ENCODE assay signal across 24 cellular contexts in the genomic region with DNA sequence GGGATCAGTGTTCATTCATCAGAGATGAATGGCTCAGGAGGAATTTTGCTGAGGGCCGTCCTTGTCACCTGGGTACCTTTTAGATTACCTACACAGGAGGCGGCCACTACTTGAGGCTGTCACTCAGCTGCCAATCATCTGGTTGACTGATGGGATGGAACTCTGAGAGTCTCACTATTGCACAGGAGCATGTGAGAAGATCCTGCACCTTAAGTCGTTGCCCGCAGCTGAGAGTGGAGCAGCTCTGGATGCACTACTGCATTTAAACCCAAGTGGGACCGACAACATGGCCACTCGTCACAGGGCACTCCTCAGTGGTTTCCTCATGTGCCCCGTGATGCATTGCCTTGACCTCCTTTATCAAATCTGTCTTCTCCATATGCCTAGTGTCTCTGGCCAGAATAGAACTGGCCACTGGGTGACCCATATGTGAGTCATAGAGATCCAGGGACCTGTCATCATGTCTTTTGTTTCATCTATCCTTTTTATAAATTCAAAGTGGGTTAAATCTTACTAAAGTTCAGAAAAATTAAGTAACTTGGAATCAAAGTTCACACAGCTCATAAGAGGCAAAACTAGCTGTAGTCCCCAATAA.
"Had no signal": no experiment of that assay in that cellular context is flagged by ENCODE, and none has a peak within 500 bp of the region (broad histone marks: within the 10 kb centered on the region; RNA-seq: fewer than 3 reads in every experiment).

No MANE protein-coding gene starts in this region.

- H3K36me3 Mint-ChIP-seq: natural killer cell; stimulated activated effector memory CD8-positive, alpha-beta T cell treated with anti-CD3 and anti-CD28 coated beads, Interleukin-12 subunit alpha, Interleukin-12 subunit beta, amount 100 ng/mL, for 72 hours had no signal

- FAIRE-seq: endothelial cell of umbilical vein, small intestine, urothelium cell line had no signal

- H3K4me3 Mint-ChIP-seq: activated naive CD8-positive, alpha-beta T cell treated with anti-CD3 and anti-CD28 coated beads, Interleukin-2, amount 50 U/mL, for 24 hours; activated T-helper 1 cell treated with anti-CD3 and anti-CD28 coated beads, Interleukin-12 subunit alpha, Interleukin-12 subunit beta, Interleukin-2, Interleukin-4 antibody, amounts not matched to agents 30 ng/mL and 10 ng/mL and 1 ng/mL, durations not matched to agents 14 hours and 24 hours and 36 hours; brain; natural killer cell; stimulated activated effector memory CD8-positive, alpha-beta T cell treated with anti-CD3 and anti-CD28 coated beads, Interleukin-12 subunit alpha, Interleukin-12 subunit beta, amount 100 ng/mL, for 72 hours; stimulated activated naive CD8-positive, alpha-beta T cell treated with anti-CD3 and anti-CD28 coated beads, Interleukin-15, amount 100 ng/mL, for 72 hours; T-helper 1 cell treated with Interleukin-12 subunit alpha and Interleukin-12 subunit beta and Interleukin-4 antibody, amounts not matched to agents 30 μg/mL and 1 μg/mL, for 36 hours had no signal

- H3K36me3 ChIP-seq: left lung, tibial artery had no signal

- H3K4me1 ChIP-seq: left lung, tibial artery had no signal

- H3K27ac Mint-ChIP-seq: activated naive CD8-positive, alpha-beta T cell treated with anti-CD3 and anti-CD28 coated beads, Interleukin-2, amount 50 U/mL, for 24 hours; activated T-helper 1 cell treated with anti-CD3 and anti-CD28 coated beads, Interleukin-12 subunit alpha, Interleukin-12 subunit beta, Interleukin-2, Interleukin-4 antibody, amounts not matched to agents 30 ng/mL and 10 ng/mL and 1 ng/mL, durations not matched to agents 14 hours and 24 hours and 36 hours; brain; natural killer cell; stimulated activated effector memory CD8-positive, alpha-beta T cell treated with anti-CD3 and anti-CD28 coated beads, Interleukin-12 subunit alpha, Interleukin-12 subunit beta, amount 100 ng/mL, for 72 hours; stimulated activated naive CD8-positive, alpha-beta T cell treated with anti-CD3 and anti-CD28 coated beads, Interleukin-15, amount 100 ng/mL, for 72 hours; T-helper 1 cell treated with Interleukin-12 subunit alpha and Interleukin-12 subunit beta and Interleukin-4 antibody, amounts not matched to agents 30 μg/mL and 1 μg/mL, for 36 hours had no signal

- DNase-seq: activated CD4-positive, alpha-beta T cell treated with anti-CD3 and anti-CD28 coated beads for 4 hours; activated CD4-positive, alpha-beta T cell treated with anti-CD3 and anti-CD28 coated beads, Interleukin-2, amount 50 U/mL, for 48 hours; activated CD4-positive, CD25-positive, alpha-beta regulatory T cell; activated gamma-delta T cell; activated naive CD4-positive, alpha-beta T cell treated with anti-CD3 and anti-CD28 coated beads, Interleukin-2, amount 50 U/mL, for 16 hours; activated naive CD8-positive, alpha-beta T cell treated with anti-CD3 and anti-CD28 coated beads, Interleukin-2, amount 50 U/mL, for 24 hours; anterior cingulate cortex; caudate nucleus; effector memory CD4-positive, alpha-beta T cell; left lung; midbrain; natural killer cell; small intestine; stimulated activated CD4-positive, alpha-beta T cell treated with anti-CD3 and anti-CD28 coated beads, Interleukin-2, amount 100 ng/mL, for 24 hours; stimulated activated naive CD8-positive, alpha-beta T cell treated with anti-CD3 and anti-CD28 coated beads, Interleukin-15, amount 100 ng/mL, for 72 hours; tibial artery had no signal

- H3K4me1 Mint-ChIP-seq: activated naive CD8-positive, alpha-beta T cell treated with anti-CD3 and anti-CD28 coated beads, Interleukin-2, amount 50 U/mL, for 24 hours had no signal

- H3K9me3 ChIP-seq: left lung, tibial artery had no signal

- H3K9me3 Mint-ChIP-seq: activated naive CD8-positive, alpha-beta T cell treated with anti-CD3 and anti-CD28 coated beads, Interleukin-2, amount 50 U/mL, for 24 hours; activated T-helper 1 cell treated with anti-CD3 and anti-CD28 coated beads, Interleukin-12 subunit alpha, Interleukin-12 subunit beta, Interleukin-2, Interleukin-4 antibody, amounts not matched to agents 30 ng/mL and 10 ng/mL and 1 ng/mL, durations not matched to agents 14 hours and 24 hours and 36 hours; natural killer cell; stimulated activated effector memory CD8-positive, alpha-beta T cell treated with anti-CD3 and anti-CD28 coated beads, Interleukin-12 subunit alpha, Interleukin-12 subunit beta, amount 100 ng/mL, for 72 hours; stimulated activated naive CD8-positive, alpha-beta T cell treated with anti-CD3 and anti-CD28 coated beads, Interleukin-15, amount 100 ng/mL, for 72 hours; T-helper 1 cell treated with Interleukin-12 subunit alpha and Interleukin-12 subunit beta and Interleukin-4 antibody, amounts not matched to agents 30 μg/mL and 1 μg/mL, for 36 hours had no signal

- H3K27ac ChIP-seq: left lung, tibial artery had no signal

- H3K4me3 ChIP-seq: left lung, tibial artery had no signal

- ATAC-seq: activated naive CD8-positive, alpha-beta T cell treated with anti-CD3 and anti-CD28 coated beads, Interleukin-2, amount 50 U/mL, for 24 hours; esophagus mucosa; left lung; natural killer cell; sciatic nerve; stimulated activated effector memory CD8-positive, alpha-beta T cell treated with anti-CD3 and anti-CD28 coated beads, Interleukin-12 subunit alpha, Interleukin-12 subunit beta, amount 100 ng/mL, for 72 hours; stimulated activated naive CD8-positive, alpha-beta T cell treated with anti-CD3 and anti-CD28 coated beads, Interleukin-15, amount 100 ng/mL, for 72 hours had no signal
